ENCODE assay signal across 1 cellular context in genomic region chr10:86779267-86780017, GRCh38.
TF ChIP-seq lines count a peak whose summit lies in the region.

No MANE protein-coding gene starts in this region.

TF ChIP-seq in SK-N-SH treated with all-trans-retinoic acid at 6 μM for 48 hours, 23 proteins besides CTCF, POLR2A, EP300 and RAD21 (continued from another document):
- no peak for TF ChIP-seq TSHZ2 (CRISPR knock-in tag; IDR thresholded peaks at IDR 0.05)
- no peak for TF ChIP-seq OSR1 (CRISPR knock-in tag; IDR thresholded peaks at IDR 0.05)
- TF ChIP-seq, protein P1, sequence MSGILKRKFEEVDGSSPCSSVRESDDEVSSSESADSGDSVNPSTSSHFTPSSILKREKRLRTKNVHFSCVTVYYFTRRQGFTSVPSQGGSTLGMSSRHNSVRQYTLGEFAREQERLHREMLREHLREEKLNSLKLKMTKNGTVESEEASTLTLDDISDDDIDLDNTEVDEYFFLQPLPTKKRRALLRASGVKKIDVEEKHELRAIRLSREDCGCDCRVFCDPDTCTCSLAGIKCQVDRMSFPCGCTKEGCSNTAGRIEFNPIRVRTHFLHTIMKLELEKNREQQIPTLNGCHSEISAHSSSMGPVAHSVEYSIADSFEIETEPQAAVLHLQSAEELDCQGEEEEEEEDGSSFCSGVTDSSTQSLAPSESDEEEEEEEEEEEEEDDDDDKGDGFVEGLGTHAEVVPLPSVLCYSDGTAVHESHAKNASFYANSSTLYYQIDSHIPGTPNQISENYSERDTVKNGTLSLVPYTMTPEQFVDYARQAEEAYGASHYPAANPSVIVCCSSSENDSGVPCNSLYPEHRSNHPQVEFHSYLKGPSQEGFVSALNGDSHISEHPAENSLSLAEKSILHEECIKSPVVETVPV (CRISPR knock-in tag; IDR thresholded peaks at IDR 0.05) = no peak
